In the genomic region with DNA sequence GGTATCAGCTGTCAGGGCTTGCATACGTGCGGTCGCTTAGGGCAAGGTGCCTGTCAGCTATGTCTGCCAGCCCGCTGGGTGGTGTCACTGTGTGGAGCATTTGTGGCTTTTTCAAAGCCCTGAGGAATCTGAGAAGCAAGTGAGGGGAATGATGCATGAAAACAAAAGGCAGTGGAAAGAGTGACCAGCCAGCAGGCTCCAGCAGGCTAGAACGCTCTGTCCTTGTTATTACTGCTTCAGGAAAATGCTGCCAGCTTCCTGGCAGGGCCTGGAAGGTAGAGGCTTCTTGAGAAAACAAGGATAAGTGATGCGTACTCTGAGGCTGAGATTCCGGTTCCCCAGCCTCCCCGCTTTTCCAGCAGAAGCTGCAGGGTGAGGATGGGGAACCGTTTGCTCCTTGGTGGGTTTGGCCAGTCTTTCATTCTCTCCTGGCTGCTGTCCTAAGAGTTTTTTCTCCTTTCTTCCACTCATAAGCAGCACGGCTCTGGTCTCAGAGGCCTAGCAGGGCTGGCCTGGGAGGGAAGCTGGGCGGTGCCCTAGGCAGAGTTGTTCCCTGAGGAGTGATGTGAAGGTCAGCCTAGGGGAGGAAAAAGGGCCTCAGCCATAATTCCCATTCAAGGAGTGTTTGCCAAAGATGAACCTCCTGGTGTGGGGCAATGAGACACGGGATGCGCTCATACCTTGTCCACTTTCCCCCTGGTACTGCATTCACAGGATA, we compare ENCODE assay signal across 9 cellular contexts. TPM values are rescaled to one million over a fixed set of nuclear protein-coding genes. Genes with fewer than 3 reads are reported as not detected.
DNase-seq lines count a peak whose midpoint lies in the region; ATAC-seq and TF ChIP-seq lines count a peak whose summit lies in the region.
"Had no signal": no experiment of that assay in that cellular context is flagged by ENCODE, and none has a peak within 500 bp of the region (broad histone marks: within the 10 kb centered on the region; RNA-seq: fewer than 3 reads in every experiment).

No MANE protein-coding gene starts in this region.

- H3K36me3 ChIP-seq in left lung (no peaks in the 10 kb centered on the region), testis (ENCODE audit: low read depth, missing control alignments) (no peaks in the 10 kb centered on the region)

- H3K27me3 ChIP-seq in left lung = no peaks in the 10 kb centered on the region
- H3K27me3 ChIP-seq in testis = no peaks in the 10 kb centered on the region

- peak; percentile 81 for DNase-seq in NCI-H2029 (lab: John Stamatoyannopoulos, UW)
- DNase-seq in left lung = no peak
- DNase-seq in testis = peak; percentile 77
- no peak for DNase-seq in activated CD4-positive, CD25-positive, alpha-beta regulatory T cell (lab: John Stamatoyannopoulos, UW)
- no peak for DNase-seq in activated naive CD4-positive, alpha-beta T cell treated with Interleukin-2 at 50 U/mL for 16 hours
- no peak for DNase-seq in NCI-H1048 (lab: John Stamatoyannopoulos, UW)
- DNase-seq: NCI-H2081 treated with DMSO at 0.1 percent for 48 hours had no signal

- no peak for TF ChIP-seq CTCF in left lung (IDR thresholded peaks at IDR 0.05)
- TF ChIP-seq CTCF in testis (IDR thresholded peaks at IDR 0.05) = no peak

- ATAC-seq in left lung (peak; percentile 59), GM19395 (IDR thresholded peaks at IDR 0.05; ENCODE audit: unreplicated experiment) (no peak)

- H3K4me3 ChIP-seq in left lung (no peak overlapping the region), testis (no peak overlapping the region)

- WGBS in testis, 2 donors = 38 to 51% methylated on average over 13 of the region's 13 CpGs

- TF ChIP-seq POLR2A in testis (IDR thresholded peaks at IDR 0.05) = no peak

- H3K9me3 ChIP-seq in left lung = peaks cover 0 to 5% of the 10 kb centered on the region in 2 donors
- H3K9me3 ChIP-seq in testis = no peaks in the 10 kb centered on the region

- H3K4me1 ChIP-seq in left lung (no peaks in the 10 kb centered on the region), testis (peaks cover 36% of the 10 kb centered on the region)

- intact Hi-C loops in left lung (cut with DNase I) (no loop called here), testis (cut with DNase I; ENCODE audit: low total_unique reads) (no loop called here)

- peak overlapping the region; percentile 80 for H3K27ac ChIP-seq in cingulate gyrus (ENCODE audit: low read depth, low read length)
- peak overlapping the region in 1 of 2 donors; percentile 6 for H3K27ac ChIP-seq in left lung
- H3K27ac ChIP-seq in testis = peak overlapping the region; percentile 91

RNA-seq across cellular contexts. Expression of gene MKLN1, which starts 42.8 kb away (rescaled TPM):
- total RNA-seq in left lung (10 to 100 TPM; 43.9 to 49.0 TPM), testis (10 to 100 TPM; 82.4 to 87.9 TPM)
- polyA plus RNA-seq in testis (ENCODE audit: insufficient read depth, low read depth, low replicate concordance) = 42.1 TPM

Comparison
In these comparisons a context has a peak if more than half of its experiments do, and no peak if none do; other contexts are left out.
1. DNase-seq: peak in NCI-H2029 (single experiment) and testis (single experiment); none in left lung (0 of 2), activated CD4-positive, CD25-positive, alpha-beta regulatory T cell (0 of 4), activated naive CD4-positive, alpha-beta T cell treated with Interleukin-2 at 50 U/mL for 16 hours (single experiment) and NCI-H1048 (single experiment).